Comparison of ENCODE assay signal across 12 cellular contexts in genomic region chr11:13289081-13289480, GRCh38. TPM values are rescaled to one million over a fixed set of nuclear protein-coding genes. Genes with fewer than 3 reads are reported as not detected.
DNase-seq lines count a peak whose midpoint lies in the region; ATAC-seq and TF ChIP-seq lines count a peak whose summit lies in the region.
"Had no signal": no experiment of that assay in that cellular context is flagged by ENCODE, and none has a peak within 500 bp of the region (broad histone marks: within the 10 kb centered on the region; RNA-seq: fewer than 3 reads in every experiment).

No MANE protein-coding gene starts in this region.

- peaks cover 17% of the 10 kb centered on the region for H3K4me1 ChIP-seq in osteoblast (ENCODE audit: insufficient read depth, low read length)
- H3K4me1 ChIP-seq in left ventricle myocardium inferior, result peaks cover 38% of the 10 kb centered on the region
- H3K4me1 ChIP-seq: colonic mucosa had no signal

- no peaks in the 10 kb centered on the region for H3K36me3 ChIP-seq in osteoblast (ENCODE audit: insufficient read depth, low read length)
- no peaks in the 10 kb centered on the region for H3K36me3 ChIP-seq in left ventricle myocardium inferior
- H3K36me3 ChIP-seq: colonic mucosa, suprapubic skin had no signal

- H3K27me3 ChIP-seq in osteoblast (ENCODE audit: insufficient read depth, low read length), result no peaks in the 10 kb centered on the region
- H3K27me3 ChIP-seq in left ventricle myocardium inferior (ENCODE audit: low read depth), result no peaks in the 10 kb centered on the region
- H3K27me3 ChIP-seq: colonic mucosa, suprapubic skin had no signal

- intact Hi-C loops in left ventricle myocardium inferior (cut with micrococcal nuclease), result no loop called here

- no peak overlapping the region for H2AFZ ChIP-seq in osteoblast (ENCODE audit: low read length)

- peaks cover 34% of the 10 kb centered on the region for H4K20me1 ChIP-seq in osteoblast (ENCODE audit: insufficient read depth, low read length)

- ATAC-seq in GM19463 (IDR thresholded peaks at IDR 0.05; ENCODE audit: unreplicated experiment), result peak; percentile 6
- ATAC-seq: naive thymus-derived CD4-positive, alpha-beta T cell; T-cell had no signal

- DNase-seq in LHCN-M2 (ENCODE audit: low read depth) (peak; percentile 45), ecto neural progenitor cell (ENCODE audit: low spot score) (peak; percentile 46), osteoblast (ENCODE audit: insufficient read length, low spot score, missing footprints) (peak; percentile 68), SHP77 (lab: John Stamatoyannopoulos, UW) (no peak), left ventricle myocardium inferior (no peak)
- DNase-seq in activated naive CD4-positive, alpha-beta T cell (lab: John Stamatoyannopoulos, UW), result no peak
- DNase-seq: colonic mucosa; GDM1; naive thymus-derived CD4-positive, alpha-beta T cell; T-cell had no signal

- no peaks in the 10 kb centered on the region for H3K9me3 ChIP-seq in osteoblast (ENCODE audit: low read depth, low read length)
- H3K9me3 ChIP-seq in left ventricle myocardium inferior (replicated peaks), result no peaks in the 10 kb centered on the region
- H3K9me3 ChIP-seq: colonic mucosa, suprapubic skin had no signal

- H3K79me2 ChIP-seq in osteoblast (ENCODE audit: insufficient read depth, low read length), result peaks cover 44% of the 10 kb centered on the region

- TF ChIP-seq CTCF in osteoblast (IDR thresholded peaks at IDR 0.05; ENCODE audit: extremely low read depth, low read depth, low read length) (no peak), left ventricle myocardium inferior (IDR thresholded peaks at IDR 0.05; ENCODE audit: borderline replicate concordance) (no peak)

- H3K27ac ChIP-seq in osteoblast (ENCODE audit: low read depth, low read length), result peak overlapping the region; percentile 13
- no peak overlapping the region for H3K27ac ChIP-seq in left ventricle myocardium inferior (replicated peaks)
- H3K27ac ChIP-seq: colonic mucosa, suprapubic skin had no signal

- no peak overlapping the region for H3K4me3 ChIP-seq in osteoblast (ENCODE audit: insufficient read depth, low read length)
- H3K4me3 ChIP-seq in left ventricle myocardium inferior, result no peak overlapping the region
- H3K4me3 ChIP-seq: colonic mucosa, suprapubic skin had no signal

- peak overlapping the region; percentile 45 for H3K4me2 ChIP-seq in osteoblast (ENCODE audit: insufficient read depth, low read length)

RNA-seq across cellular contexts. Expression of gene BMAL1, which starts 11.5 kb away (rescaled TPM):
- total RNA-seq in LHCN-M2 (2014; rRNA removed) (12.2 and 17.5 TPM in 2 replicates), osteoblast (8.5 and 13.0 TPM in 2 replicates), left ventricle myocardium inferior (7.1 TPM)
- 6.5 TPM for polyA plus RNA-seq in LHCN-M2 (2012)

Comparison
In these comparisons a context has a peak if more than half of its experiments do, and no peak if none do; other contexts are left out.
1. DNase-seq: peak in LHCN-M2 (single experiment), ecto neural progenitor cell (single experiment) and osteoblast (single experiment); none in SHP77 (0 of 2), activated naive CD4-positive, alpha-beta T cell (0 of 4) and left ventricle myocardium inferior (single experiment).